ENCODE assay signal across 20 cellular contexts in genomic region chr16:88395669-88396584, GRCh38. TPM values are rescaled to one million over a fixed set of nuclear protein-coding genes. Genes with fewer than 3 reads are reported as not detected.
DNase-seq lines count a peak whose midpoint lies in the region; ATAC-seq, FAIRE-seq and TF ChIP-seq lines count a peak whose summit lies in the region.
"Had no signal": no experiment of that assay in that cellular context is flagged by ENCODE, and none has a peak within 500 bp of the region (broad histone marks: within the 10 kb centered on the region; RNA-seq: fewer than 3 reads in every experiment).

No MANE protein-coding gene starts in this region.

- in situ Hi-C loops in K562 (cut with MboI), result no loop called here

- WGBS in K562 (ENCODE audit: insufficient coverage, low coverage, missing lambda C conversion rate), result 4% methylated on average over 20 of the region's 21 CpGs
- no CpG with 5 or more reads among the region's 21 CpGs for WGBS in mesendoderm (ENCODE audit: extremely low coverage, insufficient coverage, low lambda C conversion rate)

- intact Hi-C loops in K562 (cut with micrococcal nuclease), result no loop called here

- no peak overlapping the region for H3K18ac ChIP-seq in mesendoderm (ENCODE audit: low read length)

- H3K9ac ChIP-seq in K562 (ENCODE audit: insufficient read depth in 1 of 2, low read depth in 2 of 2, low read length in 2 of 2), result no peak overlapping the region
- H3K9ac ChIP-seq in mesendoderm (ENCODE audit: low read length), result no peak overlapping the region
- H3K9ac ChIP-seq: BLaER1 had no signal

- H3K27me3 ChIP-seq in K562 (ENCODE audit: control insufficient read depth in 2 of 2, insufficient read depth in 2 of 2, low read length in 2 of 2) (peaks cover 36 to 70% of the 10 kb centered on the region in 2 experiments; a peak in 4 of 5 replicates), mesendoderm (ENCODE audit: insufficient read depth, low read length, poor library complexity) (no peaks in the 10 kb centered on the region), H7 (ENCODE audit: control insufficient read depth, insufficient read depth, low read length) (no peaks in the 10 kb centered on the region)

- H3K36me3 ChIP-seq in K562 (ENCODE audit: control insufficient read depth, insufficient read depth, low read length) (no peaks in the 10 kb centered on the region), mesendoderm (ENCODE audit: control insufficient read depth, insufficient read depth, low read length) (no peaks in the 10 kb centered on the region), H7 (replicated peaks; ENCODE audit: control insufficient read depth, insufficient read depth, low read length) (no peaks in the 10 kb centered on the region)
- H3K36me3 ChIP-seq: BLaER1 had no signal

- H3K79me2 ChIP-seq in K562 (ENCODE audit: control insufficient read depth, insufficient read depth, low read length) (no peaks in the 10 kb centered on the region), mesendoderm (ENCODE audit: control insufficient read depth, insufficient read depth, low read length) (no peaks in the 10 kb centered on the region)

- H3K23ac ChIP-seq in mesendoderm (ENCODE audit: low read length), result peak overlapping the region; percentile 45

- no peak overlapping the region for H2BK5ac ChIP-seq in mesendoderm (ENCODE audit: low read length)

- no peaks in the 10 kb centered on the region for H3K9me1 ChIP-seq in K562 (ENCODE audit: control insufficient read depth, insufficient read depth, low read length)

- H3K4me3 ChIP-seq in K562 (no peak overlapping the region), mesendoderm (ENCODE audit: low read length) (no peak overlapping the region), H7 (ENCODE audit: insufficient read depth, low read depth, low read length) (no peak overlapping the region)
- H3K4me3 ChIP-seq: BLaER1 had no signal

- no peak overlapping the region for H2BK120ac ChIP-seq in mesendoderm (ENCODE audit: low read depth, low read length)

- no peak overlapping the region for H2BK15ac ChIP-seq in mesendoderm (replicated peaks; ENCODE audit: low read depth)

- H3K4me1 ChIP-seq in K562 (replicated peaks in 1 of 2; ENCODE audit: control insufficient read depth in 2 of 2, insufficient read depth in 2 of 2, low read length in 2 of 2) (peaks cover 0 to 26% of the 10 kb centered on the region in 2 experiments; a peak in 3 of 5 replicates), mesendoderm (ENCODE audit: control insufficient read depth, low read depth, low read length) (no peaks in the 10 kb centered on the region)
- H3K4me1 ChIP-seq: Caco-2 had no signal

- H4K8ac ChIP-seq in mesendoderm (ENCODE audit: low read depth, low read length), result no peak overlapping the region

- TF ChIP-seq RAD21 in K562 (CRISPR knock-in tag; conservative IDR thresholded peaks at IDR 0.05 in 1 of 2, IDR thresholded peaks at IDR 0.05 in 1 of 2), result no peak

- no peak overlapping the region for H3K4ac ChIP-seq in mesendoderm (ENCODE audit: low read depth, low read length)

- no peaks in the 10 kb centered on the region for H3K9me3 ChIP-seq in K562 (replicated peaks; ENCODE audit: control insufficient read depth, insufficient read depth, low read depth, low read length)
- H3K9me3 ChIP-seq: BLaER1 had no signal

- CTCF ChIA-PET in K562 (lab: Yijun Ruan, JAX; ENCODE audit: low intra/inter-chr PET ratio), result no interaction called here

- H3K27ac ChIP-seq in K562 (ENCODE audit: extremely low read depth, low read depth, low read length), result no peak overlapping the region
- no peak overlapping the region for H3K27ac ChIP-seq in mesendoderm (ENCODE audit: low read depth, low read length)
- H3K27ac ChIP-seq: 22Rv1, BLaER1, C4-2B had no signal

- FAIRE-seq in K562 (lab: Jason Lieb, UNC), result no peak
- FAIRE-seq: A204.1, G401.6, GM12892 had no signal

- POLR2A ChIA-PET in K562 (lab: Yijun Ruan, JAX), result interaction anchor here (0.6 to 1.1 kb wide), 5 partner anchors 9 to 251 kb away, joined by 3 to 4 read pairs (median 3); partner anchors contain the start of gene ZNF469

- DNase-seq in NCI-H524 (lab: John Stamatoyannopoulos, UW), result peak; percentile 14 to 58
- DNase-seq in NCI-H524 treated with DMSO at 0.1 percent for 48 hours (lab: John Stamatoyannopoulos, UW), result no peak
- DNase-seq in K562 (ENCODE audit: extremely low read depth in 1 of 4, low spot score in 3 of 4), result no peak
- no peak for DNase-seq in mesendoderm
- no peak for DNase-seq in NCI-H1694 treated with DMSO at 0.1 percent for 48 hours (lab: John Stamatoyannopoulos, UW)
- no peak for DNase-seq in H7
- DNase-seq: Caco-2; CD4-positive, CD25-positive, alpha-beta regulatory T cell; CD8-positive, alpha-beta T cell; DMS153; DND-41; GOT3; H9 had no signal

- H4K20me1 ChIP-seq in K562 (replicated peaks; ENCODE audit: control insufficient read depth, insufficient read depth, low read length), result peaks cover 11% of the 10 kb centered on the region; the same call in 1 of the 2 replicates

- H3K79me1 ChIP-seq in mesendoderm (ENCODE audit: low read length), result no peaks in the 10 kb centered on the region

- no peak overlapping the region for H4K5ac ChIP-seq in mesendoderm (ENCODE audit: low read length)

- no peak for TF ChIP-seq EP300 in K562 (IDR thresholded peaks at IDR 0.05; ENCODE audit: low read length)

- BruUV-seq in K562 (replicated peaks; lab: Mats Ljungman, UMichigan), result no TSS peak

- TF ChIP-seq CTCF in K562 (IDR thresholded peaks at IDR 0.05 in 2 of 3, conservative IDR thresholded peaks at IDR 0.05 in 1 of 3; ENCODE audit: insufficient read depth in 2 of 3, low read depth in 1 of 3, low read length in 3 of 3), result no peak

- 0 out of 3 replicates have a peak, but pooled peaks have one; percentile 23 for ATAC-seq in K562
- ATAC-seq: CD8-positive, alpha-beta T cell; HCT116 had no signal

- no peak overlapping the region for H2AK5ac ChIP-seq in mesendoderm (ENCODE audit: low read length)

- H3K56ac ChIP-seq in mesendoderm (ENCODE audit: low read length), result no peak overlapping the region

- TF ChIP-seq POLR2A in K562 (conservative IDR thresholded peaks at IDR 0.05), result no peak

- no peak overlapping the region for H2AFZ ChIP-seq in K562 (ENCODE audit: low read depth, low read length)

- no peak overlapping the region for H3K4me2 ChIP-seq in K562 (ENCODE audit: insufficient read depth, low read length)
- no peak overlapping the region for H3K4me2 ChIP-seq in mesendoderm (ENCODE audit: low read length)
- H3K4me2 ChIP-seq: BLaER1 had no signal

TF ChIP-seq in K562, 482 proteins besides CTCF, POLR2A, EP300 and RAD21 (continues in another document):
- TF ChIP-seq ZSCAN29 (IDR thresholded peaks at IDR 0.05) (no peak), CREB3 (tag; conservative IDR thresholded peaks at IDR 0.05; ENCODE audit: low read depth) (no peak), NR4A1 (CRISPR knock-in tag; IDR thresholded peaks at IDR 0.05) (no peak), NR4A1 (tag; IDR thresholded peaks at IDR 0.05) (no peak)

RNA-seq across cellular contexts. Expression of gene ZNF469, which starts 13.2 kb away (rescaled TPM):
- 0.04 and 0.09 TPM in 2 replicates for total RNA-seq in K562 (2011; cell fraction: chromatin; rRNA removed; ENCODE audit: low replicate concordance)
- total RNA-seq in K562 (2011; cell fraction: nucleolus; rRNA removed), result 0.13 and 0.17 TPM in 2 replicates
- under 0.01 and 0.08 TPM in 2 replicates for total RNA-seq in K562 (2011; cell fraction: nucleoplasm; rRNA removed)
- total RNA-seq in K562 (2014; rRNA removed) (under 0.01 TPM in 1 of 2 replicates, not detected in the other), K562 (2014; rRNA removed; fragmentation: Illumina TruSeq; extraction: Trizol) (not detected in 2 replicates), K562 (2015; rRNA removed; fragmentation: Illumina TruSeq; extraction: Trizol) (not detected in 2 replicates), K562 (2021) (0.02 and 0.04 TPM in 2 replicates)
- polyA plus RNA-seq in K562 (2011; rRNA removed) (not detected in 2 replicates), K562 (2014; fragmentation: Illumina TruSeq; extraction: Trizol) (0.01 TPM in 1 of 2 replicates, not detected in the other), K562 (2014; fragmentation: Nextera tagmentation; extraction: Ambion mirVana) (not detected), K562 (2014; rRNA removed) (0.01 TPM in 1 of 2 replicates, not detected in the other)
- polyA plus RNA-seq in K562 (2011; cell fraction: cytosol; rRNA removed), result under 0.01 and 0.01 TPM in 2 replicates
- 0.01 and 0.03 TPM in 2 replicates for polyA plus RNA-seq in K562 (2011; cell fraction: nucleus; rRNA removed)
- 0.01 TPM in 2 replicates for polyA plus RNA-seq in K562 (2012)
- polyA minus RNA-seq in K562 (2011; rRNA and poly(A)+ RNA removed), result under 0.01 and 0.04 TPM in 2 replicates
- polyA minus RNA-seq in K562 (2011; cell fraction: cytosol; rRNA and poly(A)+ RNA removed), result 0.09 and 0.10 TPM in 2 replicates
- polyA minus RNA-seq in K562 (2011; cell fraction: nucleus; rRNA and poly(A)+ RNA removed), result under 0.01 and 0.11 TPM in 2 replicates
- polyA plus RNA-seq in mesendoderm (2013, experiment 1 of 2), result 0.67 TPM
- polyA plus RNA-seq in mesendoderm (2013, experiment 2 of 2), result 0.63 TPM
- 0.28 and 0.44 TPM in 2 replicates for total RNA-seq in H7 (2014; rRNA removed; shearing (Covaris generic))

RNA-seq across cellular contexts. Expression of gene ZFPM1, which starts 57.2 kb away (rescaled TPM):
- total RNA-seq in K562 (2011; cell fraction: chromatin; rRNA removed; ENCODE audit: low replicate concordance), result 14.4 and 38.8 TPM in 2 replicates
- 25.3 and 27.9 TPM in 2 replicates for total RNA-seq in K562 (2011; cell fraction: nucleolus; rRNA removed)
- total RNA-seq in K562 (2011; cell fraction: nucleoplasm; rRNA removed), result 16.8 and 18.9 TPM in 2 replicates
- 4.5 and 8.7 TPM in 2 replicates for total RNA-seq in K562 (2014; rRNA removed)
- 0.26 and 0.47 TPM in 2 replicates for total RNA-seq in K562 (2014; rRNA removed; fragmentation: Illumina TruSeq; extraction: Trizol)
- total RNA-seq in K562 (2015; rRNA removed; fragmentation: Illumina TruSeq; extraction: Trizol), result 3.2 and 4.5 TPM in 2 replicates
- total RNA-seq in K562 (2021), result 32.7 and 35.9 TPM in 2 replicates
- 0.88 and 1.4 TPM in 2 replicates for polyA plus RNA-seq in K562 (2011; rRNA removed)
- 0.81 and 4.8 TPM in 2 replicates for polyA plus RNA-seq in K562 (2011; cell fraction: cytosol; rRNA removed)
- polyA plus RNA-seq in K562 (2011; cell fraction: nucleus; rRNA removed), result 3.4 and 13.6 TPM in 2 replicates
- 7.9 and 12.2 TPM in 2 replicates for polyA plus RNA-seq in K562 (2012)
- polyA plus RNA-seq in K562 (2014; fragmentation: Illumina TruSeq; extraction: Trizol), result 1.2 and 5.1 TPM in 2 replicates
- under 1 TPM; 0.03 to 0.11 TPM for polyA plus RNA-seq in K562 (2014; fragmentation: Nextera tagmentation; extraction: Ambion mirVana)
- polyA plus RNA-seq in K562 (2014; rRNA removed), result 4.7 and 5.5 TPM in 2 replicates
- 0.30 and 1.1 TPM in 2 replicates for polyA minus RNA-seq in K562 (2011; rRNA and poly(A)+ RNA removed)
- 12.3 and 14.7 TPM in 2 replicates for polyA minus RNA-seq in K562 (2011; cell fraction: cytosol; rRNA and poly(A)+ RNA removed)
- polyA minus RNA-seq in K562 (2011; cell fraction: nucleus; rRNA and poly(A)+ RNA removed), result 7.7 and 10.1 TPM in 2 replicates
- 2.5 TPM for polyA plus RNA-seq in mesendoderm (2013, experiment 1 of 2)
- 2.5 TPM for polyA plus RNA-seq in mesendoderm (2013, experiment 2 of 2)
- total RNA-seq in H7 (2014; rRNA removed; shearing (Covaris generic)), result 1.1 and 1.7 TPM in 2 replicates

Comparison
In these comparisons a context has a peak if more than half of its experiments do, and no peak if none do; other contexts are left out.
1. DNase-seq: peak in NCI-H524 (2 of 2); none in NCI-H524 treated with DMSO at 0.1 percent for 48 hours (single experiment), K562 (0 of 4), mesendoderm (single experiment), NCI-H1694 treated with DMSO at 0.1 percent for 48 hours (single experiment) and H7 (single experiment).